8 cellular contexts compared by ENCODE assay signal in genomic region chr20:46057856-46058655, GRCh38. TPM values are rescaled to one million over a fixed set of nuclear protein-coding genes. Genes with fewer than 3 reads are reported as not detected.
DNase-seq lines count a peak whose midpoint lies in the region; ATAC-seq and TF ChIP-seq lines count a peak whose summit lies in the region.

No MANE protein-coding gene starts in this region.

- ATAC-seq in upper lobe of left lung (ENCODE audit: low FRiP score in 2 of 2) (peak in 1 of 2 donors; percentile 68), GM19463 (IDR thresholded peaks at IDR 0.05; ENCODE audit: unreplicated experiment) (no peak)

- TF ChIP-seq POLR2A in upper lobe of left lung (IDR thresholded peaks at IDR 0.05), result no peak

- TF ChIP-seq CTCF in AG10803 (conservative IDR thresholded peaks at IDR 0.05; ENCODE audit: low read length) (peak; percentile 50), upper lobe of left lung (IDR thresholded peaks at IDR 0.05) (peak in 3 of 6 experiments; percentile 22 to 44 (median 25))

- no peaks in the 10 kb centered on the region; the same call in 1 of the 2 replicates for H4K20me1 ChIP-seq in Karpas-422 (ENCODE audit: insufficient read depth, low read depth, low read length)

- H3K79me2 ChIP-seq in Karpas-422 (ENCODE audit: low read length), result no peaks in the 10 kb centered on the region

- H3K9me3 ChIP-seq in endocrine pancreas (ENCODE audit: control insufficient read depth, low read length) (no peaks in the 10 kb centered on the region), upper lobe of left lung (no peaks in the 10 kb centered on the region), Karpas-422 (ENCODE audit: low read length) (no peaks in the 10 kb centered on the region)

- H2AFZ ChIP-seq in Karpas-422 (ENCODE audit: low read length), result no peak overlapping the region

- no peak overlapping the region for H3K4me2 ChIP-seq in Karpas-422 (ENCODE audit: low read depth, low read length, poor library complexity, severe bottlenecking)

- H3K4me3 ChIP-seq in AG10803 (ENCODE audit: low read length) (peak overlapping the region; percentile 47), endocrine pancreas (ENCODE audit: control insufficient read depth, insufficient read depth, low read length) (no peak overlapping the region), upper lobe of left lung (peak overlapping the region in 3 of 4 donors; percentile 15 to 37 (median 30)), Karpas-422 (ENCODE audit: low read length) (no peak overlapping the region)

- H3K9me2 ChIP-seq in Karpas-422 (replicated peaks; ENCODE audit: insufficient read depth, low read length), result no peaks in the 10 kb centered on the region

- no peak for TF ChIP-seq EP300 in upper lobe of left lung (IDR thresholded peaks at IDR 0.05)

- H3K27ac ChIP-seq in upper lobe of left lung (peak overlapping the region in 1 of 4 donors; percentile 12), Karpas-422 (ENCODE audit: low read length) (no peak overlapping the region)

- peak overlapping the region; percentile 31 for H3K9ac ChIP-seq in endocrine pancreas (ENCODE audit: control insufficient read depth, insufficient read depth, low read length)
- no peak overlapping the region for H3K9ac ChIP-seq in Karpas-422 (ENCODE audit: low read length)

- 23 to 29% methylated on average over 25 to 71 of the region's 72 CpGs for WGBS in upper lobe of left lung, 2 donors

- no peaks in the 10 kb centered on the region for H3K36me3 ChIP-seq in endocrine pancreas (ENCODE audit: control insufficient read depth, insufficient read depth, low read length)
- H3K36me3 ChIP-seq in upper lobe of left lung, result peaks cover 7 to 26% (median 16%) of the 10 kb centered on the region in 4 donors
- H3K36me3 ChIP-seq in Karpas-422 (ENCODE audit: insufficient read depth, low read length), result peaks cover 5% of the 10 kb centered on the region; the same call in 1 of the 2 replicates

- DNase-seq in AG10803 (ENCODE audit: low read depth), result peak; percentile 31
- DNase-seq in NCI-H526 (lab: John Stamatoyannopoulos, UW), result peak; percentile 77 to 90
- peak; percentile 71 for DNase-seq in medulla oblongata (ENCODE audit: extremely low spot score)
- peak; percentile 68 to 91 for DNase-seq in upper lobe of left lung
- DNase-seq in effector CD8-positive, alpha-beta T cell (lab: John Stamatoyannopoulos, UW), result no peak
- no peak for DNase-seq in Karpas-422

- peaks cover 4% of the 10 kb centered on the region for H3K4me1 ChIP-seq in endocrine pancreas (ENCODE audit: control insufficient read depth, insufficient read depth, low read length)
- H3K4me1 ChIP-seq in upper lobe of left lung, result peaks cover 38 to 58% (median 44%) of the 10 kb centered on the region in 4 donors
- H3K4me1 ChIP-seq in Karpas-422 (ENCODE audit: low read length), result no peaks in the 10 kb centered on the region

- H3K27me3 ChIP-seq in endocrine pancreas (ENCODE audit: control insufficient read depth, insufficient read depth, low read length), result no peaks in the 10 kb centered on the region
- peaks cover 0 to 12% (median 4%) of the 10 kb centered on the region in 4 donors for H3K27me3 ChIP-seq in upper lobe of left lung
- H3K27me3 ChIP-seq in Karpas-422 (ENCODE audit: low read length), result no peaks in the 10 kb centered on the region

RNA-seq across cellular contexts. Expression of gene SLC12A5, which starts 29.0 kb away (rescaled TPM):
- total RNA-seq in upper lobe of left lung, result 1 to 10 TPM in 1 of 6 donors, under 1 TPM in 1, not detected in 4; 0.69 to 1.3 TPM
- not detected in 2 replicates for total RNA-seq in Karpas-422 (2014; rRNA removed; shearing (Covaris generic); ENCODE audit: low replicate concordance)

RNA-seq across cellular contexts. Expression of gene NCOA5, which starts 31.7 kb away (rescaled TPM):
- total RNA-seq in upper lobe of left lung, result 10 to 100 TPM; 17.1 to 48.2 (median 30.2) TPM
- 20.4 and 32.8 TPM in 2 replicates for total RNA-seq in Karpas-422 (2014; rRNA removed; shearing (Covaris generic); ENCODE audit: low replicate concordance)

RNA-seq across cellular contexts. Expression of gene MMP9, which starts 49.3 kb away (rescaled TPM):
- total RNA-seq in upper lobe of left lung, result 10 to 100 TPM in 4 of 6 donors, 1 to 10 TPM in 2; 4.2 to 20.8 (median 14.2) TPM
- not detected in 2 replicates for total RNA-seq in Karpas-422 (2014; rRNA removed; shearing (Covaris generic); ENCODE audit: low replicate concordance)

Comparison
In these comparisons a context has a peak if more than half of its experiments do, and no peak if none do; other contexts are left out.
1. DNase-seq: peak in AG10803 (single experiment), NCI-H526 (2 of 2), medulla oblongata (single experiment) and upper lobe of left lung (2 of 2); none in effector CD8-positive, alpha-beta T cell (single experiment) and Karpas-422 (single experiment).
2. H3K4me3 ChIP-seq: peak in AG10803 (single experiment) and upper lobe of left lung (3 of 4); none in endocrine pancreas (single experiment) and Karpas-422 (single experiment).